20 cellular contexts compared by ENCODE assay signal in genomic region chr11:120216426-120217102, GRCh38. TPM values are rescaled to one million over a fixed set of nuclear protein-coding genes. Genes with fewer than 3 reads are reported as not detected.
A peak's percentile ranks its signal among the peaks of the same experiment; 100 is the strongest.
DNase-seq lines count a peak whose midpoint lies in the region; ATAC-seq and TF ChIP-seq lines count a peak whose summit lies in the region.
"Had no signal": no experiment of that assay in that cellular context is flagged by ENCODE, and none has a peak within 500 bp of the region (broad histone marks: within the 10 kb centered on the region; RNA-seq: fewer than 3 reads in every experiment).

No MANE protein-coding gene starts in this region.

- POLR2A ChIA-PET in A673 (lab: Charles Lee; ENCODE audit: low non-redundant PET), result no interaction called here

- 81% methylated on average over 3 of the region's 8 CpGs for WGBS in right lobe of liver (ENCODE audit: insufficient coverage, low coverage, low lambda C conversion rate, missing lambda C conversion rate)

- H3K27ac ChIP-seq in right lobe of liver (peak overlapping the region; percentile 73 to 85 (median 83)), uterus (peak overlapping the region; percentile 70 to 71), A673 (ENCODE audit: low read depth, low read length, poor library complexity, severe bottlenecking) (no peak overlapping the region)
- H3K27ac ChIP-seq: A549, thoracic aorta had no signal

- BruUV-seq in A673 (replicated peaks; lab: Mats Ljungman, UMichigan), result no TSS peak

- ATAC-seq in Right ventricle myocardium inferior (no peak), Right ventricle myocardium superior (ENCODE audit: poor library complexity) (no peak), right lobe of liver (no peak), GM21423 (IDR thresholded peaks at IDR 0.05; ENCODE audit: unreplicated experiment) (no peak)
- ATAC-seq: A549 had no signal

- H3K4me1 ChIP-seq in right lobe of liver (peaks cover 0 to 84% (median 39%) of the 10 kb centered on the region in 4 donors), uterus (peaks cover 0 to 9% of the 10 kb centered on the region in 2 donors), A673 (ENCODE audit: insufficient read depth, low read length, poor library complexity, severe bottlenecking) (peaks cover 7% of the 10 kb centered on the region)

- H3K27me3 ChIP-seq in right lobe of liver (no peaks in the 10 kb centered on the region), uterus (no peaks in the 10 kb centered on the region), A673 (replicated peaks; ENCODE audit: insufficient read depth, low read depth, low read length, poor library complexity) (no peaks in the 10 kb centered on the region)
- H3K27me3 ChIP-seq: MG63 had no signal

- CTCF ChIA-PET in A673 (lab: Charles Lee), result no interaction called here

- TF ChIP-seq CTCF in right lobe of liver (IDR thresholded peaks at IDR 0.05) (no peak), uterus (IDR thresholded peaks at IDR 0.05) (no peak), A673 (conservative IDR thresholded peaks at IDR 0.05; ENCODE audit: low read depth, low read length) (no peak)

- TF ChIP-seq POLR2A in right lobe of liver (IDR thresholded peaks at IDR 0.05), result no peak
- TF ChIP-seq POLR2A in uterus (IDR thresholded peaks at IDR 0.05), result no peak

- H3K36me3 ChIP-seq in right lobe of liver, result peaks cover 0 to 24% (median 0%) of the 10 kb centered on the region in 4 donors
- H3K36me3 ChIP-seq in uterus, result no peaks in the 10 kb centered on the region
- H3K36me3 ChIP-seq in A673 (ENCODE audit: insufficient read depth, low read length, poor library complexity, severe bottlenecking), result no peaks in the 10 kb centered on the region
- H3K36me3 ChIP-seq: thoracic aorta had no signal

- peak overlapping the region in 1 of 3 donors; percentile 90 for H3K4me3 ChIP-seq in right lobe of liver
- no peak overlapping the region for H3K4me3 ChIP-seq in uterus
- H3K4me3 ChIP-seq in A673 (ENCODE audit: low read depth, low read length, poor library complexity, severe bottlenecking), result no peak overlapping the region
- H3K4me3 ChIP-seq: A549, MG63, thoracic aorta had no signal

- intact Hi-C loops in Right ventricle myocardium inferior (cut with DNase I), result no loop called here
- intact Hi-C loops in Right ventricle myocardium superior (cut with DNase I), result loop anchor here (5.0 kb wide), 1 partner anchor 34 kb away; no protein-coding TSS in a partner anchor
- intact Hi-C loops in right lobe of liver (cut with DNase I), result no loop called here
- intact Hi-C loops in uterus (cut with DNase I; ENCODE audit: low total_unique reads), result no loop called here
- intact Hi-C loops in A673 (cut with micrococcal nuclease; ENCODE audit: unreplicated experiment), result no loop called here

- peak; percentile 44 for DNase-seq in Right ventricle myocardium inferior (ENCODE audit: missing footprints)
- DNase-seq in Right ventricle myocardium superior, result no peak
- no peak for DNase-seq in right lobe of liver
- DNase-seq in uterus, result no peak
- DNase-seq in A673 (ENCODE audit: low spot score), result no peak
- DNase-seq: activated naive CD4-positive, alpha-beta T cell; anterior cingulate cortex; C1 segment of cervical spinal cord; hippocampal formation; islet precursor cell; MG63; NCI-H187; NCI-H345; small intestine; SW 1271 had no signal

- H3K9me3 ChIP-seq in right lobe of liver, result no peaks in the 10 kb centered on the region
- H3K9me3 ChIP-seq in uterus, result no peaks in the 10 kb centered on the region
- no peaks in the 10 kb centered on the region for H3K9me3 ChIP-seq in A673 (ENCODE audit: low read depth, low read length, poor library complexity, severe bottlenecking)
- H3K9me3 ChIP-seq: A549, MG63, thoracic aorta had no signal

RNA-seq across cellular contexts. Expression of gene OAF, which starts 5.7 kb away (rescaled TPM):
- total RNA-seq in Right ventricle myocardium inferior (34.5 TPM), Right ventricle myocardium superior (30.0 TPM), right lobe of liver (100 to 1,000 TPM; 199 to 271 (median 220) TPM), uterus (10 to 100 TPM; 29.2 to 90.1 (median 44.6) TPM), A673 (2021) (25.0 and 27.2 TPM in 2 replicates)

RNA-seq across cellular contexts. Expression of gene POU2F3, which starts 23.4 kb away (rescaled TPM):
- total RNA-seq in Right ventricle myocardium inferior (0.19 TPM), Right ventricle myocardium superior (not detected), right lobe of liver (not detected), uterus (under 1 TPM in 1 of 4 donors, not detected in 3; 0.85 TPM), A673 (2021) (not detected in 2 replicates)
- total RNA-seq: G401, RPMI7951, thoracic aorta had no signal
